ENCODE assay signal across 17 cellular contexts in the genomic region with DNA sequence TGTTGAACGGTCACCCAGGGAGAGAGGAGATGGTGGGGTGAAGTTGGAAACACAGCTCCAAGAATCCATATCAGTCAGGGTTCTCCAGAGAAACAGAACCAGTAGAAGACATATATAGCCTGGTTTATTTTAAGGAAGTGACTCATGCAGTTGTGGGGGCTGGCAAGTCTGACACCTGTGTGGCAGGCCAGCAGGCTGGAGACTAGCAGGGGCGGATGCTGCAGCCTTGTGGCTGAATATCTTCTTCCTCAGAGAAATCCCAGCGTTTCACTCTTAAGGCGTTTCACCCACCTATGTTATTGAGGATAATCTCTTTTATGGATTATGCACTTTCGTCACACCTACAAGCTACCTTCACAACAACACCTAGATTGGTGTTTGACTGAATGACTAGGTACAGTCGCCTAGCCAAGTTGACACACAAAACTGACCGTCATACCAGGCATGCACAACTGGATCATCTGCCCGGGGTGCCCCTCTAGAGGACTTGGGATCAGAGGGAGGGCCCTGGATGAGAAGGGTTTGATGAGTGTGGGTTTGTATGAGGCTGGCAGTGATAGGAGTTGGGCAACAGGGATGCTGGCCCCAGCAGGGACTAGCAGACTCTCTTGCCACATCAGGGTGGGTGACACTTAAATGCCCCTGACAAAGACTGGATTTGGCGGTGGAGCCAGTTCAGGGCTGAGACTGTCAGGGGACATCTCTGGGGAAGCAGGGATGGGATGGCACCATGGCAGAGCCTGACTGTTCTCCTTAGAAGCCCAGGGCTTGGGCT. TPM values are rescaled to one million over a fixed set of nuclear protein-coding genes. Genes with fewer than 3 reads are reported as not detected.
DNase-seq lines count a peak whose midpoint lies in the region; ATAC-seq, FAIRE-seq and TF ChIP-seq lines count a peak whose summit lies in the region.
"Had no signal": no experiment of that assay in that cellular context is flagged by ENCODE, and none has a peak within 500 bp of the region (broad histone marks: within the 10 kb centered on the region; RNA-seq: fewer than 3 reads in every experiment).

No MANE protein-coding gene starts in this region.

- H3K9me3 Mint-ChIP-seq in activated CD8-positive, alpha-beta T cell treated with anti-CD3 and anti-CD28 coated beads, Interleukin-2, amount 10 ng/mL, durations not matched to agents 7 days and 5 days (ENCODE audit: insufficient read depth) = no peaks in the 10 kb centered on the region
- H3K9me3 Mint-ChIP-seq in endothelial cell (ENCODE audit: unreplicated experiment) = no peaks in the 10 kb centered on the region

- no peak overlapping the region for H3K4me2 ChIP-seq in keratinocyte (ENCODE audit: control insufficient read depth, extremely low read depth, insufficient read depth, low read depth, low read length)

- H4K20me1 ChIP-seq in keratinocyte (ENCODE audit: control insufficient read depth, extremely low read depth, insufficient read depth, low read length) = no peaks in the 10 kb centered on the region

- DNase-seq in ELR (ENCODE audit: low read depth) = peak; percentile 32
- DNase-seq in activated CD8-positive, alpha-beta T cell treated with anti-CD3 and anti-CD28 coated beads, Interleukin-2, amount 10 ng/mL, durations not matched to agents 7 days and 5 days = peak; percentile 48
- no peak for DNase-seq in keratinocyte (ENCODE audit: low read depth, low spot score)
- DNase-seq in GM19240 (ENCODE audit: insufficient read length, low spot score) = no peak
- no peak for DNase-seq in H54 (ENCODE audit: insufficient read length, low spot score)
- DNase-seq in endothelial cell (ENCODE audit: low spot score) = no peak
- DNase-seq: H9, NCI-H2029 treated with DMSO at 0.1 percent for 48 hours, trophoblast cell had no signal

- no peaks in the 10 kb centered on the region for H3K9me3 ChIP-seq in keratinocyte (ENCODE audit: control insufficient read depth, low read depth, low read length)
- H3K9me3 ChIP-seq: neutrophil had no signal

- H3K27me3 ChIP-seq in keratinocyte (ENCODE audit: control insufficient read depth, extremely low read depth, insufficient read depth, low read length) = peaks cover 10% of the 10 kb centered on the region
- H3K27me3 ChIP-seq: neutrophil had no signal

- dilution Hi-C loops in keratinocyte (cut with MboI; ENCODE audit: extremely low pct_ligation_motif_present, low sequenced_read_pairs) = no loop called here

- CTCF ChIA-PET in activated CD8-positive, alpha-beta T cell treated with anti-CD3 and anti-CD28 coated beads, Interleukin-2, amount 10 ng/mL, durations not matched to agents 7 days and 5 days (lab: Charles Lee) = no interaction called here

- no peak overlapping the region for H3K9ac ChIP-seq in keratinocyte (ENCODE audit: control insufficient read depth, extremely low read depth, insufficient read depth, low read length)

- TF ChIP-seq CTCF in keratinocyte (optimal IDR thresholded peaks at IDR 0.05 in 1 of 3, IDR thresholded peaks at IDR 0.05 in 1 of 3, conservative IDR thresholded peaks at IDR 0.05 in 1 of 3; ENCODE audit: extremely low read depth in 1 of 3, insufficient read depth in 2 of 3, low read length in 3 of 3) (peak in 1 of 3 experiments; percentile 45), endothelial cell (IDR thresholded peaks at IDR 0.05; ENCODE audit: unreplicated experiment) (no peak)

- peaks cover 6% of the 10 kb centered on the region for H3K4me1 ChIP-seq in keratinocyte (ENCODE audit: control insufficient read depth, extremely low read depth, insufficient read depth, low read length)

- FAIRE-seq in keratinocyte (lab: Jason Lieb, UNC) = peak; percentile 36
- no peak for FAIRE-seq in H54 (lab: Jason Lieb, UNC)
- FAIRE-seq: D721Med, endometrium, islet of Langerhans had no signal

- H3K27me3 Mint-ChIP-seq in activated CD8-positive, alpha-beta T cell treated with anti-CD3 and anti-CD28 coated beads, Interleukin-2, amount 10 ng/mL, durations not matched to agents 7 days and 5 days (ENCODE audit: low read depth) = peaks cover 6% of the 10 kb centered on the region
- H3K27me3 Mint-ChIP-seq in endothelial cell (ENCODE audit: unreplicated experiment) = peaks cover 11% of the 10 kb centered on the region

- no peak overlapping the region for H3K27ac Mint-ChIP-seq in activated CD8-positive, alpha-beta T cell treated with anti-CD3 and anti-CD28 coated beads, Interleukin-2, amount 10 ng/mL, durations not matched to agents 7 days and 5 days
- no peak overlapping the region for H3K27ac Mint-ChIP-seq in endothelial cell (ENCODE audit: unreplicated experiment)
- H3K27ac Mint-ChIP-seq: H9 had no signal

- H3K36me3 ChIP-seq in keratinocyte (ENCODE audit: control insufficient read depth in 2 of 2, extremely low read depth in 1 of 2, insufficient read depth in 2 of 2, low read length in 2 of 2) = no peaks in the 10 kb centered on the region
- H3K36me3 ChIP-seq: neutrophil had no signal

- ATAC-seq in HG02798 (IDR thresholded peaks at IDR 0.05; ENCODE audit: poor library complexity, unreplicated experiment) = peak; percentile 53
- peak; percentile 77 for ATAC-seq in activated CD8-positive, alpha-beta T cell treated with anti-CD3 and anti-CD28 coated beads, Interleukin-2, amount 10 ng/mL, durations not matched to agents 7 days and 5 days
- ATAC-seq in GM21786 (IDR thresholded peaks at IDR 0.05; ENCODE audit: unreplicated experiment) = no peak
- ATAC-seq: Panc1 had no signal

- H3K4me1 Mint-ChIP-seq in activated CD8-positive, alpha-beta T cell treated with anti-CD3 and anti-CD28 coated beads, Interleukin-2, amount 10 ng/mL, durations not matched to agents 7 days and 5 days (ENCODE audit: low read depth) = peaks cover 5% of the 10 kb centered on the region
- no peaks in the 10 kb centered on the region for H3K4me1 Mint-ChIP-seq in endothelial cell (ENCODE audit: unreplicated experiment)

- no peak overlapping the region for H3K27ac ChIP-seq in keratinocyte (ENCODE audit: control insufficient read depth, insufficient read depth, low read length)
- H3K27ac ChIP-seq: HL-60, neutrophil had no signal

- H3K9me1 ChIP-seq in keratinocyte (ENCODE audit: control insufficient read depth, extremely low read depth, insufficient read depth, low read length) = no peaks in the 10 kb centered on the region

- no peaks in the 10 kb centered on the region for H3K79me2 ChIP-seq in keratinocyte (ENCODE audit: control insufficient read depth, insufficient read depth, low read length)

- no peak overlapping the region for H2AFZ ChIP-seq in keratinocyte (ENCODE audit: control insufficient read depth, low read length)

- no peak for TF ChIP-seq POLR2A in H54 (IDR thresholded peaks at IDR 0.05; ENCODE audit: low read depth, low read length)

- no peak overlapping the region for H3K4me3 ChIP-seq in keratinocyte (ENCODE audit: control insufficient read depth in 2 of 3, extremely low read depth in 1 of 3, insufficient read depth in 2 of 3, low read depth in 1 of 3, low read length in 3 of 3)

- POLR2A ChIA-PET in activated CD8-positive, alpha-beta T cell treated with anti-CD3 and anti-CD28 coated beads, Interleukin-2, amount 10 ng/mL, durations not matched to agents 7 days and 5 days (lab: Charles Lee) = no interaction called here

- no peak overlapping the region for H3K4me3 Mint-ChIP-seq in activated CD8-positive, alpha-beta T cell treated with anti-CD3 and anti-CD28 coated beads, Interleukin-2, amount 10 ng/mL, durations not matched to agents 7 days and 5 days
- no peak overlapping the region for H3K4me3 Mint-ChIP-seq in endothelial cell (ENCODE audit: unreplicated experiment)
- H3K4me3 Mint-ChIP-seq: H9 had no signal

- no peaks in the 10 kb centered on the region for H3K36me3 Mint-ChIP-seq in activated CD8-positive, alpha-beta T cell treated with anti-CD3 and anti-CD28 coated beads, Interleukin-2, amount 10 ng/mL, durations not matched to agents 7 days and 5 days (ENCODE audit: low read depth)
- H3K36me3 Mint-ChIP-seq in endothelial cell (ENCODE audit: low read depth, unreplicated experiment) = no peaks in the 10 kb centered on the region

RNA-seq across cellular contexts. Expression of a gene that starts 23.4 kb away (rescaled TPM):
- total RNA-seq in activated CD8-positive, alpha-beta T cell treated with anti-CD3 and anti-CD28 coated beads, Interleukin-2, amount 10 ng/mL, durations not matched to agents 7 days and 5 days = not detected
- polyA plus RNA-seq in keratinocyte = 0.17 to 0.37 TPM (median 0.33 TPM) in 3 replicates
- not detected for polyA plus RNA-seq in keratinocyte (2011; ENCODE audit: low read depth)
- polyA plus RNA-seq in keratinocyte (2011; cell fraction: cytosol; rRNA removed) = 0.08 and 0.09 TPM in 2 replicates
- polyA plus RNA-seq in keratinocyte (2011; cell fraction: nucleus; rRNA removed) = 0.19 TPM in 1 of 2 replicates, not detected in the other
- polyA plus RNA-seq in keratinocyte (2012; ENCODE audit: low replicate concordance) = 0.13 TPM in 1 of 2 replicates, not detected in the other
- polyA minus RNA-seq in keratinocyte = 0.19 TPM in 1 of 3 replicates, not detected in the others
- not detected for polyA minus RNA-seq in keratinocyte (2011; cell fraction: cytosol; rRNA and poly(A)+ RNA removed)
- polyA minus RNA-seq in keratinocyte (2011; cell fraction: nucleus; rRNA and poly(A)+ RNA removed) = 1.2 TPM in 1 of 2 replicates, not detected in the other
- 0.31 TPM for total RNA-seq in endothelial cell (ENCODE audit: unreplicated experiment)
- total RNA-seq: H9 had no signal

RNA-seq across cellular contexts. Expression of a gene that starts 41.5 kb away (rescaled TPM):
- not detected for total RNA-seq in activated CD8-positive, alpha-beta T cell treated with anti-CD3 and anti-CD28 coated beads, Interleukin-2, amount 10 ng/mL, durations not matched to agents 7 days and 5 days
- polyA plus RNA-seq in keratinocyte = 1.7 to 3.0 TPM (median 2.7 TPM) in 3 replicates
- 0.37 TPM for polyA plus RNA-seq in keratinocyte (2011; ENCODE audit: low read depth)
- polyA plus RNA-seq in keratinocyte (2011; cell fraction: cytosol; rRNA removed) = 1.7 and 2.2 TPM in 2 replicates
- 12.3 and 16.3 TPM in 2 replicates for polyA plus RNA-seq in keratinocyte (2011; cell fraction: nucleus; rRNA removed)
- polyA plus RNA-seq in keratinocyte (2012; ENCODE audit: low replicate concordance) = 1.1 and 2.4 TPM in 2 replicates
- polyA minus RNA-seq in keratinocyte = 2.2 to 7.3 TPM (median 5.4 TPM) in 3 replicates
- polyA minus RNA-seq in keratinocyte (2011; cell fraction: cytosol; rRNA and poly(A)+ RNA removed) = not detected
- 9.2 and 23.7 TPM in 2 replicates for polyA minus RNA-seq in keratinocyte (2011; cell fraction: nucleus; rRNA and poly(A)+ RNA removed)
- total RNA-seq in endothelial cell (ENCODE audit: unreplicated experiment) = not detected
- total RNA-seq: H9 had no signal

RNA-seq across cellular contexts. Expression of a gene that starts 52.8 kb away (rescaled TPM):
- 100 to 1,000 TPM; 128 to 135 TPM for total RNA-seq in activated CD8-positive, alpha-beta T cell treated with anti-CD3 and anti-CD28 coated beads, Interleukin-2, amount 10 ng/mL, durations not matched to agents 7 days and 5 days
- polyA plus RNA-seq in keratinocyte = 4.9 to 20.2 TPM (median 14.6 TPM) in 3 replicates
- not detected for polyA plus RNA-seq in keratinocyte (2011; ENCODE audit: low read depth)
- 3.1 and 4.6 TPM in 2 replicates for polyA plus RNA-seq in keratinocyte (2011; cell fraction: cytosol; rRNA removed)
- polyA plus RNA-seq in keratinocyte (2011; cell fraction: nucleus; rRNA removed) = 8.8 and 11.1 TPM in 2 replicates
- 10.4 TPM in 1 of 2 replicates, not detected in the other for polyA plus RNA-seq in keratinocyte (2012; ENCODE audit: low replicate concordance)
- polyA minus RNA-seq in keratinocyte = 8.0 to 40.6 TPM (median 18.4 TPM) in 3 replicates
- polyA minus RNA-seq in keratinocyte (2011; cell fraction: cytosol; rRNA and poly(A)+ RNA removed) = 3.1 TPM
- polyA minus RNA-seq in keratinocyte (2011; cell fraction: nucleus; rRNA and poly(A)+ RNA removed) = 1.5 and 5.7 TPM in 2 replicates
- 11.4 TPM for total RNA-seq in endothelial cell (ENCODE audit: unreplicated experiment)

Comparison
In these comparisons a context has a peak if more than half of its experiments do, and no peak if none do; other contexts are left out.
1. DNase-seq: peak in ELR (single experiment) and activated CD8-positive, alpha-beta T cell treated with anti-CD3 and anti-CD28 coated beads, Interleukin-2, amount 10 ng/mL, durations not matched to agents 7 days and 5 days (single experiment); none in keratinocyte (single experiment), GM19240 (single experiment), H54 (single experiment) and endothelial cell (single experiment).
2. RNA of a gene that starts 52.8 kb away (total RNA-seq): 128 to 135 TPM in activated CD8-positive, alpha-beta T cell treated with anti-CD3 and anti-CD28 coated beads, Interleukin-2, amount 10 ng/mL, durations not matched to agents 7 days and 5 days; 11.4 TPM in endothelial cell (single experiment); every median in the first group is over 10 times any median in the second.